ENCODE assay signal across 8 cellular contexts in genomic region chr3:4426782-4427344, GRCh38. TPM values are rescaled to one million over a fixed set of nuclear protein-coding genes. Genes with fewer than 3 reads are reported as not detected.
A peak's percentile ranks its signal among the peaks of the same experiment; 100 is the strongest.
DNase-seq lines count a peak whose midpoint lies in the region; ATAC-seq and TF ChIP-seq lines count a peak whose summit lies in the region.

No MANE protein-coding gene starts in this region.

- H3K36me3 ChIP-seq in DND-41 (ENCODE audit: insufficient read depth, low read length) = no peaks in the 10 kb centered on the region
- H3K36me3 ChIP-seq in skeletal muscle satellite cell (ENCODE audit: insufficient read depth, low read length) = no peaks in the 10 kb centered on the region

- no peak for TF ChIP-seq CTCF in DND-41 (IDR thresholded peaks at IDR 0.05; ENCODE audit: borderline replicate concordance, extremely low read depth, low read length, poor library complexity, severe bottlenecking)
- TF ChIP-seq CTCF in lower leg skin (IDR thresholded peaks at IDR 0.05) = no peak

- no peak overlapping the region for H2AFZ ChIP-seq in DND-41 (ENCODE audit: low read depth, low read length)

- H3K4me1 ChIP-seq in DND-41 (ENCODE audit: insufficient read depth, low read length) (no peaks in the 10 kb centered on the region), skeletal muscle satellite cell (ENCODE audit: control insufficient read depth, insufficient read depth, low read length) (peaks cover 22% of the 10 kb centered on the region)

- H3K79me2 ChIP-seq in DND-41 (ENCODE audit: insufficient read depth, low read length) = no peaks in the 10 kb centered on the region

- no peak overlapping the region for H3K27ac ChIP-seq in DND-41 (ENCODE audit: low read length)
- H3K27ac ChIP-seq in caudate nucleus (ENCODE audit: low read depth, low read length) = peak overlapping the region; percentile 29

- no peak for TF ChIP-seq POLR2A in lower leg skin (IDR thresholded peaks at IDR 0.05)

- H3K27me3 ChIP-seq in DND-41 (ENCODE audit: insufficient read depth, low read length, poor library complexity) (no peaks in the 10 kb centered on the region), skeletal muscle satellite cell (ENCODE audit: control insufficient read depth, insufficient read depth, low read length) (no peaks in the 10 kb centered on the region)

- intact Hi-C loops in lower leg skin (cut with DNase I; ENCODE audit: low total_unique reads) = no loop called here

- H3K9me3 ChIP-seq in DND-41 (ENCODE audit: insufficient read depth, low read length, severe bottlenecking) (peaks cover 10% of the 10 kb centered on the region), skeletal muscle satellite cell (replicated peaks; ENCODE audit: low read length) (no peaks in the 10 kb centered on the region)

- no peak overlapping the region for H3K4me2 ChIP-seq in DND-41 (ENCODE audit: insufficient read depth, low read length)
- H3K4me2 ChIP-seq in skeletal muscle satellite cell (ENCODE audit: low read length) = peak overlapping the region; percentile 53

- H3K4me3 ChIP-seq in DND-41 (ENCODE audit: low read depth in 1 of 2, low read length in 2 of 2) (no peak overlapping the region), skeletal muscle satellite cell (ENCODE audit: low read length) (no peak overlapping the region), lower leg skin (ENCODE audit: low read depth, poor library complexity, severe bottlenecking) (no peak overlapping the region)

- 41% methylated on average over 4 of the region's 4 CpGs for WGBS in lower leg skin, 2 donors

- DNase-seq in DND-41 (peak; percentile 34), caudate nucleus (lab: John Stamatoyannopoulos, UW) (peak in 1 of 61 donors; percentile 29), epidermal melanocyte (ENCODE audit: insufficient read length, low spot score) (no peak), lower leg skin (ENCODE audit: low spot score in 2 of 2) (no peak), ecto neural progenitor cell (ENCODE audit: low spot score) (no peak)

- H3K9ac ChIP-seq in DND-41 (ENCODE audit: low read depth, low read length) (no peak overlapping the region), skeletal muscle satellite cell (ENCODE audit: low read depth, low read length) (no peak overlapping the region)

- peaks cover 2% of the 10 kb centered on the region; the same call in 1 of the 2 replicates for H4K20me1 ChIP-seq in DND-41 (ENCODE audit: insufficient read depth, low read length)

- ATAC-seq in DND-41 (ENCODE audit: insufficient read depth, low read depth) (peak; percentile 74), GM21360 (IDR thresholded peaks at IDR 0.05; ENCODE audit: unreplicated experiment) (peak; percentile 77), HG03469 (IDR thresholded peaks at IDR 0.05; ENCODE audit: unreplicated experiment) (peak; percentile 85)

RNA-seq across cellular contexts. Expression of gene SUMF1, which starts 40.2 kb away (rescaled TPM):
- total RNA-seq in skeletal muscle satellite cell (2012; rRNA removed) = 40.1 and 41.9 TPM in 2 replicates
- total RNA-seq in lower leg skin = 10 to 100 TPM; 35.2 to 63.8 (median 59.6) TPM
